In the genomic region with DNA sequence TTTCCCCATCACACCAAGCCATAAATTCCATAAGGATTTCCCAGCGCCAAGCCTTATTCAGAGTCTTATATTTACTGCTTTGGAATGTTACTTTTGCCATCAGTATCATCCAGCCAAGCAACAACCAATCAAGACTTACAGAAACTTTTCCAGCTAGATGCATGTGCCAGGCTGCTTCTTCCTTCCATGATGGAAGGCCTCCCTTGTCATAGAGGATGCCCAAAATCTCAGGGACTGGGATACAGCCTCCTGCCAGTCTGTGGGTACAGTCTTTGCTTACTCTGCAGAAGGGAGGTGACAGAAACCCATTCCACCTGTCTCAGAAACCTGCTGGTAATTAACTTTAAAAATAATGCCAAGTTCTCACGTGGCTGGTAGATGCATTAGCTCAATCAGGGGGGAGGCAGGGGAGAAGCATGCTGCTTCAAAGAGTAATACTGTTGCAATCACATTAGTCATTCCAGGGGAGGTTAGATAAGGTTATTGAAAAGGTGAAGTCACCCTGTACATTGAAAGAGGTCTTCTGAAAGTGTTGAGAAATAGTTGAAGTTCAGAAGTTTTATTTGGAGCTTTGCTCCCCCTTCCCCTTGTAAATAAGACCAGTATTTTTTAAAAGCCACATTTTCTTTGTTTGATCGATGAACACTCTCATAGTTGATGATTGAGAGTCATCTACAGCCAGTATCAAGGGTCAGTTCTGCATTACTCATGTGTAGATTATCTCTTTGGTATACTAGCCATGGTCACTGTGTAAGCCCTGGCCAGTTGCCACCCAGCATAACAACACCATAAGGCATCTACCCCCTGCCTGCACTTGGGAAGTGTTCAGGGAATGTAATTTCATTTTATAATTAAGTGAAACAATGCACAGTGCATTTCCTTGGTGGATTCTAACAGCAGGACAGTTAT, we compare ENCODE assay signal across 10 cellular contexts. TPM values are rescaled to one million over a fixed set of nuclear protein-coding genes. Genes with fewer than 3 reads are reported as not detected.
DNase-seq lines count a peak whose midpoint lies in the region; ATAC-seq and TF ChIP-seq lines count a peak whose summit lies in the region.
"Had no signal": no experiment of that assay in that cellular context is flagged by ENCODE, and none has a peak within 500 bp of the region (broad histone marks: within the 10 kb centered on the region; RNA-seq: fewer than 3 reads in every experiment).

No MANE protein-coding gene starts in this region.

- TF ChIP-seq POLR2A in Peyer's patch (IDR thresholded peaks at IDR 0.05): no peak

- in situ Hi-C loops in Caki2 (cut with HindIII; ENCODE audit: low pct_unique_long_range_greater_than_20kb, low sequenced_read_pairs): no loop called here

- no peaks in the 10 kb centered on the region for H3K9me3 Mint-ChIP-seq in natural killer cell treated with Interleukin-12 subunit alpha and Interleukin-12 subunit beta and Interleukin-15 and Interleukin-18, amount 100 ng/mL, for 72 hours

- no peak overlapping the region for H3K4me3 Mint-ChIP-seq in natural killer cell treated with Interleukin-12 subunit alpha and Interleukin-12 subunit beta and Interleukin-15 and Interleukin-18, amount 100 ng/mL, for 72 hours
- H3K4me3 Mint-ChIP-seq: endodermal cell had no signal

- no peak overlapping the region for H3K27ac Mint-ChIP-seq in natural killer cell treated with Interleukin-12 subunit alpha and Interleukin-12 subunit beta and Interleukin-15 and Interleukin-18, amount 100 ng/mL, for 72 hours
- H3K27ac Mint-ChIP-seq: endodermal cell had no signal

- WGBS in lung, 2 donors: 53 to 73% methylated on average over 3 of the region's 3 CpGs

- H3K36me3 ChIP-seq in Peyer's patch: no peaks in the 10 kb centered on the region
- no peaks in the 10 kb centered on the region for H3K36me3 ChIP-seq in lung (ENCODE audit: control insufficient read depth in 2 of 2, insufficient read depth in 2 of 2, low read length in 2 of 2)

- H3K9me3 ChIP-seq in Peyer's patch (no peaks in the 10 kb centered on the region), lung (ENCODE audit: control insufficient read depth in 2 of 2, insufficient read depth in 1 of 2, low read length in 1 of 2) (no peaks in the 10 kb centered on the region)

- ATAC-seq in lung (ENCODE audit: insufficient read depth, low FRiP score) (peak; percentile 4), GM18519 (IDR thresholded peaks at IDR 0.05; ENCODE audit: low FRiP score, unreplicated experiment) (no peak), GM19351 (IDR thresholded peaks at IDR 0.05; ENCODE audit: unreplicated experiment) (no peak)
- no peak for ATAC-seq in natural killer cell treated with Interleukin-12 subunit alpha and Interleukin-12 subunit beta and Interleukin-15 and Interleukin-18, amount 100 ng/mL, for 72 hours

- H3K4me1 ChIP-seq in Peyer's patch (peaks cover 0 to 50% (median 7%) of the 10 kb centered on the region in 4 donors), lung (ENCODE audit: control insufficient read depth in 2 of 2, insufficient read depth in 2 of 2, low read length in 2 of 2) (peaks cover 14 to 56% of the 10 kb centered on the region in 2 donors)

- H3K27ac ChIP-seq in Peyer's patch: peak overlapping the region in 3 of 4 donors; percentile 63 to 89 (median 87)
- H3K27ac ChIP-seq in lung (ENCODE audit: low read depth in 1 of 2, low read length in 1 of 2): peak overlapping the region; percentile 84 to 97

- H3K27me3 Mint-ChIP-seq in natural killer cell treated with Interleukin-12 subunit alpha and Interleukin-12 subunit beta and Interleukin-15 and Interleukin-18, amount 100 ng/mL, for 72 hours: peaks cover 0 to 5% of the 10 kb centered on the region in 2 donors

- H3K27me3 ChIP-seq in Peyer's patch (no peaks in the 10 kb centered on the region), lung (ENCODE audit: control insufficient read depth, insufficient read depth) (no peaks in the 10 kb centered on the region)

- TF ChIP-seq CTCF in Peyer's patch (IDR thresholded peaks at IDR 0.05): no peak
- no peak for TF ChIP-seq CTCF in epithelial cell of esophagus (IDR thresholded peaks at IDR 0.05; ENCODE audit: insufficient read depth, low read depth, low read length, missing control alignments)
- no peak for TF ChIP-seq CTCF in lung (IDR thresholded peaks at IDR 0.05; ENCODE audit: control extremely low read depth, extremely low read depth)

- H3K4me1 Mint-ChIP-seq in natural killer cell treated with Interleukin-12 subunit alpha and Interleukin-12 subunit beta and Interleukin-15 and Interleukin-18, amount 100 ng/mL, for 72 hours (ENCODE audit: low read depth in 2 of 2): no peaks in the 10 kb centered on the region
- H3K4me1 Mint-ChIP-seq: endodermal cell had no signal

- H3K36me3 Mint-ChIP-seq in natural killer cell treated with Interleukin-12 subunit alpha and Interleukin-12 subunit beta and Interleukin-15 and Interleukin-18, amount 100 ng/mL, for 72 hours: no peaks in the 10 kb centered on the region

- H3K4me3 ChIP-seq in Peyer's patch: no peak overlapping the region
- H3K4me3 ChIP-seq in epithelial cell of esophagus (ENCODE audit: low read length): no peak overlapping the region
- H3K4me3 ChIP-seq in lung: no peak overlapping the region

- peak; percentile 58 for DNase-seq in Caki2 (ENCODE audit: low read depth)
- peak in 2 of 3 donors; percentile 81 to 93 for DNase-seq in Peyer's patch
- peak; percentile 69 for DNase-seq in epithelial cell of esophagus (ENCODE audit: low read depth)
- DNase-seq in lung (ENCODE audit: low spot score): no peak
- DNase-seq in NCI-H2196 treated with DMSO at 0.1 percent for 48 hours (lab: John Stamatoyannopoulos, UW; ENCODE audit: unreplicated experiment): no peak
- DNase-seq in natural killer cell treated with Interleukin-12 subunit alpha and Interleukin-12 subunit beta and Interleukin-15 and Interleukin-18, amount 100 ng/mL, for 72 hours (ENCODE audit: low spot score): no peak
- DNase-seq: activated gamma-delta T cell treated with Interleukin-2 at 50 U/mL for 16 hours, endodermal cell had no signal

RNA-seq across cellular contexts. Expression of gene HLF, which starts 22.2 kb away (rescaled TPM):
- total RNA-seq in Caki2 (2014; rRNA removed; shearing (Covaris generic); ENCODE audit: low replicate concordance): 4.1 and 6.0 TPM in 2 replicates
- total RNA-seq in Peyer's patch: 10 to 100 TPM in 1 of 4 donors, 1 to 10 TPM in 3; 2.5 to 10.0 (median 5.4) TPM
- total RNA-seq in lung: 10 to 100 TPM in 1 of 2 donors, 1 to 10 TPM in 1; 9.9 to 21.3 TPM
- 1 to 10 TPM; 3.2 to 5.8 TPM for polyA plus RNA-seq in lung
- total RNA-seq in natural killer cell treated with Interleukin-12 subunit alpha and Interleukin-12 subunit beta and Interleukin-15 and Interleukin-18, amount 100 ng/mL, for 72 hours: 1 to 10 TPM in 1 of 2 donors, under 1 TPM in 1; 0.21 to 1.4 TPM
- total RNA-seq: endodermal cell had no signal

Comparison
In these comparisons a context has a peak if more than half of its experiments do, and no peak if none do; other contexts are left out.
1. DNase-seq: peak in Caki2 (single experiment), Peyer's patch (2 of 3) and epithelial cell of esophagus (single experiment); none in lung (single experiment), NCI-H2196 treated with DMSO at 0.1 percent for 48 hours (single experiment) and natural killer cell treated with Interleukin-12 subunit alpha and Interleukin-12 subunit beta and Interleukin-15 and Interleukin-18, amount 100 ng/mL, for 72 hours (single experiment).